In the genomic region with DNA sequence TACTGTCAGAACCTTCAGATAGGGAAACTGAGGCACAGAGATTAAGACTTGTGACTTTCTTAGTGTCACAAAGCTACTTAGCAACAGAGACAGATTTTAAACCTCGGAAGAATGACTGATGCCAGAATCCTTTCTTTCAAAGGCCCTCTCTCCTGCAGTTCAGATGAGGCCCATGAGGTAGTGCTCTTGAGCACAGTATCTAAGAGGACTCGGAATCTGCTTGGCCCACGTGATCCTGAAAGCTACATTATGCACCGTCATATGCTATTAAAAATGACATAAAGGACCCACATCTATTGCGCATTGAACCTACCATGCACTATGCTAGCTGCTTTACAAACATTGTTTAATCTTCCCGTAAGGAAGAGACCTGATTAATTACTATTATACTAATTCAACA, we compare ENCODE assay signal across 9 cellular contexts.
DNase-seq lines count a peak whose midpoint lies in the region; ATAC-seq and TF ChIP-seq lines count a peak whose summit lies in the region.
"Had no signal": no experiment of that assay in that cellular context is flagged by ENCODE, and none has a peak within 500 bp of the region (broad histone marks: within the 10 kb centered on the region; RNA-seq: fewer than 3 reads in every experiment).

No MANE protein-coding gene starts in this region.

- peak; percentile 15 for DNase-seq in NCI-H82 (lab: John Stamatoyannopoulos, UW)
- DNase-seq in NCI-H82 treated with DMSO at 0.1 percent for 48 hours (lab: John Stamatoyannopoulos, UW; ENCODE audit: unreplicated experiment) = no peak
- DNase-seq in choroid plexus epithelial cell (ENCODE audit: low read depth) = peak; percentile 1
- DNase-seq in smooth muscle cell (lab: John Stamatoyannopoulos, UW; ENCODE audit: unreplicated experiment) = no peak
- DNase-seq in GDM1 (lab: John Stamatoyannopoulos, UW) = no peak
- no peak for DNase-seq in activated CD4-positive, alpha-beta memory T cell treated with anti-CD3 and anti-CD28 coated beads for 36 hours
- DNase-seq: NCI-H1417 had no signal

- intact Hi-C loops in activated CD4-positive, alpha-beta memory T cell treated with anti-CD3 and anti-CD28 coated beads for 36 hours (cut with micrococcal nuclease) = no loop called here

- H3K4me3 Mint-ChIP-seq in activated CD4-positive, alpha-beta memory T cell treated with anti-CD3 and anti-CD28 coated beads for 36 hours = no peak overlapping the region

- no peaks in the 10 kb centered on the region for H3K79me2 ChIP-seq in KMS-11 (ENCODE audit: insufficient read depth, low read depth)
- H3K79me2 ChIP-seq in smooth muscle cell (ENCODE audit: low read depth) = no peaks in the 10 kb centered on the region

- H3K27ac ChIP-seq in KMS-11 (no peak overlapping the region), smooth muscle cell (ENCODE audit: low read depth) (no peak overlapping the region)

- WGBS in smooth muscle cell (ENCODE audit: low lambda C conversion rate) = 63% methylated on average over 6 of the region's 6 CpGs

- no peak for ATAC-seq in HG03045 (IDR thresholded peaks at IDR 0.05; ENCODE audit: unreplicated experiment)

- H3K9ac ChIP-seq in KMS-11 = no peak overlapping the region
- H3K9ac ChIP-seq in smooth muscle cell (ENCODE audit: low read depth) = no peak overlapping the region

- 0 out of 2 replicates have a peak, but pooled peaks have one; percentile 37 for TF ChIP-seq CTCF in KMS-11 (conservative IDR thresholded peaks at IDR 0.05; ENCODE audit: low read depth, low read length)
- TF ChIP-seq CTCF in choroid plexus epithelial cell (conservative IDR thresholded peaks at IDR 0.05; ENCODE audit: low read depth, low read length) = peak; percentile 7
- peak; percentile 29 for TF ChIP-seq CTCF in smooth muscle cell (IDR thresholded peaks at IDR 0.05; ENCODE audit: borderline replicate concordance, insufficient read depth, poor library complexity, severe bottlenecking)

- H3K36me3 ChIP-seq in KMS-11 (ENCODE audit: insufficient read depth) (no peaks in the 10 kb centered on the region), smooth muscle cell (ENCODE audit: low read depth) (no peaks in the 10 kb centered on the region)

- no peak overlapping the region for H3K27ac Mint-ChIP-seq in activated CD4-positive, alpha-beta memory T cell treated with anti-CD3 and anti-CD28 coated beads for 36 hours

- no peaks in the 10 kb centered on the region for H3K4me1 Mint-ChIP-seq in activated CD4-positive, alpha-beta memory T cell treated with anti-CD3 and anti-CD28 coated beads for 36 hours (ENCODE audit: low read depth)

- no peak overlapping the region for H3K4me2 ChIP-seq in KMS-11
- no peak overlapping the region for H3K4me2 ChIP-seq in smooth muscle cell

- POLR2A ChIA-PET in activated CD4-positive, alpha-beta memory T cell treated with anti-CD3 and anti-CD28 coated beads for 36 hours (lab: Charles Lee) = no interaction called here

- H2AFZ ChIP-seq in KMS-11 (ENCODE audit: low read depth) (no peak overlapping the region), smooth muscle cell (ENCODE audit: low read depth) (no peak overlapping the region)

- no peaks in the 10 kb centered on the region for H3K27me3 ChIP-seq in KMS-11 (ENCODE audit: insufficient read depth, low read depth)
- no peaks in the 10 kb centered on the region for H3K27me3 ChIP-seq in smooth muscle cell (ENCODE audit: low read depth)

- H3K9me3 ChIP-seq in smooth muscle cell (replicated peaks; ENCODE audit: low read depth) = no peaks in the 10 kb centered on the region

- H3K27me3 Mint-ChIP-seq in activated CD4-positive, alpha-beta memory T cell treated with anti-CD3 and anti-CD28 coated beads for 36 hours = no peaks in the 10 kb centered on the region

- H3F3A ChIP-seq in smooth muscle cell (ENCODE audit: low read depth) = no peaks in the 10 kb centered on the region

- H3K9me3 Mint-ChIP-seq in activated CD4-positive, alpha-beta memory T cell treated with anti-CD3 and anti-CD28 coated beads for 36 hours = peaks cover 5% of the 10 kb centered on the region

- H3K36me3 Mint-ChIP-seq in activated CD4-positive, alpha-beta memory T cell treated with anti-CD3 and anti-CD28 coated beads for 36 hours = no peaks in the 10 kb centered on the region

- no peaks in the 10 kb centered on the region for H3K4me1 ChIP-seq in KMS-11 (ENCODE audit: low read depth, poor library complexity, severe bottlenecking)
- H3K4me1 ChIP-seq in smooth muscle cell (ENCODE audit: low read depth) = no peaks in the 10 kb centered on the region

- CTCF ChIA-PET in activated CD4-positive, alpha-beta memory T cell treated with anti-CD3 and anti-CD28 coated beads for 36 hours (lab: Charles Lee) = interaction anchor here (0.6 to 1.2 kb wide), 2 partner anchors 23 to 135 kb away, joined by 3 read pairs; no protein-coding TSS in a partner anchor

- H4K20me1 ChIP-seq in KMS-11 (ENCODE audit: insufficient read depth) (no peaks in the 10 kb centered on the region), smooth muscle cell (ENCODE audit: low read depth) (no peaks in the 10 kb centered on the region)

- H3K4me3 ChIP-seq in KMS-11 (IDR thresholded peaks at IDR 0.05; ENCODE audit: insufficient read depth, low read depth, low read length) (no peak overlapping the region), choroid plexus epithelial cell (ENCODE audit: low read depth, low read length) (no peak overlapping the region), smooth muscle cell (no peak overlapping the region)

Comparison
In these comparisons a context has a peak if more than half of its experiments do, and no peak if none do; other contexts are left out.
1. DNase-seq: peak in NCI-H82 (single experiment) and choroid plexus epithelial cell (single experiment); none in NCI-H82 treated with DMSO at 0.1 percent for 48 hours (single experiment), smooth muscle cell (single experiment), GDM1 (single experiment) and activated CD4-positive, alpha-beta memory T cell treated with anti-CD3 and anti-CD28 coated beads for 36 hours (single experiment).
2. Peak in every context shown above with its lines, with median percentiles within 50 percentile points of each other: CTCF ChIP-seq.